In the genomic region with DNA sequence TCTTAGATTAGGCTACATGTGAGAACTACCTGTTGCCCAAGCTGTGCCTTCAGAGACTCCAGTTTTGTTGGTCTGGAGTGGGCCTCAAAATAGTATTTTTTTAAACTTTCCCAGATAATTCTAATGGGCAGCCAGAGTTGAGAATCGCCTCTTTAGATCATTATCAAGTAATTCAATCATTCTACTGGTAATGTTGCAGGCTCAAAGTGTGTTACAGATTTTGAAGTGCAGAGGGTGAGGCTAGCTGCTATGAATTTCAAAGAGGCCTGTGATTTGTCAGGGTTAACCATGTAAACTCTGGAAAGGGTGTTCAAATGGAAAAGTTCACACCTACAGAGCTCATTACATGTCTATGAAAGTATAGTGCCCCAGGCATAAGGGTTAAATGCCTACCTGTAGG, we compare ENCODE assay signal across 7 cellular contexts. TPM values are rescaled to one million over a fixed set of nuclear protein-coding genes. Genes with fewer than 3 reads are reported as not detected.
"Had no signal": no experiment of that assay in that cellular context is flagged by ENCODE, and none has a peak within 500 bp of the region (broad histone marks: within the 10 kb centered on the region; RNA-seq: fewer than 3 reads in every experiment).

No MANE protein-coding gene starts in this region.

- H3K4me1 ChIP-seq: HAP-1 had no signal

- ATAC-seq: HCT116, K562 had no signal

- DNase-seq: GM23248, GOT3, H7, IMR-90 had no signal

- H3K36me3 ChIP-seq: HAP-1 had no signal

- H3K9me3 ChIP-seq: HAP-1 had no signal

- H3K9ac ChIP-seq: GM23248 had no signal

- H3K27ac ChIP-seq: GM23248 had no signal

- H3K4me3 ChIP-seq: GM23248, HAP-1, K562 had no signal

RNA-seq across cellular contexts. Expression of a gene that starts 30.1 kb away (rescaled TPM):
- polyA plus RNA-seq: K562 had no signal

RNA-seq across cellular contexts. Expression of a gene that starts 56.6 kb away (rescaled TPM):
- polyA plus RNA-seq: K562 had no signal
